19 cellular contexts compared by ENCODE assay signal in genomic region chr9:71592400-71592799, GRCh38.
DNase-seq lines count a peak whose midpoint lies in the region; TF ChIP-seq lines count a peak whose summit lies in the region.
"Had no signal": no experiment of that assay in that cellular context is flagged by ENCODE, and none has a peak within 500 bp of the region (broad histone marks: within the 10 kb centered on the region; RNA-seq: fewer than 3 reads in every experiment).

No MANE protein-coding gene starts in this region.

- no peak overlapping the region for H2AFZ ChIP-seq in mammary epithelial cell (ENCODE audit: low read depth, low read length)

- DNase-seq in mammary epithelial cell (peak; percentile 64), MCF 10A (ENCODE audit: unreplicated experiment) (no peak), amniotic epithelial cell (ENCODE audit: low read depth) (peak; percentile 68), glomerular visceral epithelial cell (ENCODE audit: extremely low spot score) (peak; percentile 24), HEK293T (ENCODE audit: extremely low spot score) (no peak), Peyer's patch (no peak), SIG-M5 treated with dmso at 0.1 percent for 504 hours (lab: John Stamatoyannopoulos, UW; ENCODE audit: unreplicated experiment) (no peak), NCI-H1417 (lab: John Stamatoyannopoulos, UW) (no peak)
- DNase-seq: MM.1S, NCI-H1105, NCI-H187, NCI-H446 treated with DMSO at 0.1 percent for 48 hours, NCI-H748 treated with DMSO at 0.1 percent for 48 hours, SHP77 treated with DMSO at 0.1 percent for 48 hours had no signal

- intact Hi-C loops in mammary epithelial cell (cut with micrococcal nuclease) = loop anchor here (5.0 kb wide), 1 partner anchor 85 kb away; no protein-coding TSS in a partner anchor
- intact Hi-C loops in MCF 10A (cut with micrococcal nuclease) = no loop called here

- H4K20me1 ChIP-seq in mammary epithelial cell (ENCODE audit: insufficient read depth, low read length) = no peaks in the 10 kb centered on the region
- H4K20me1 ChIP-seq: BLaER1 treated with 17β-estradiol and CSF1 and Interleukin-3, amounts not matched to agents 10 nM and 100 nM had no signal

- dilution Hi-C loops in mammary epithelial cell (cut with HindIII; ENCODE audit: low sequenced_read_pairs) = no loop called here

- no peaks in the 10 kb centered on the region for H3K36me3 Mint-ChIP-seq in MCF 10A (ENCODE audit: insufficient read depth, unreplicated experiment)

- 65% methylated on average over 2 of the region's 2 CpGs for WGBS in mammary epithelial cell (ENCODE audit: low coverage, missing lambda C conversion rate)

- no peak overlapping the region for H3K27ac Mint-ChIP-seq in MCF 10A (ENCODE audit: low read depth, unreplicated experiment)

- no peak overlapping the region for H3K4me3 ChIP-seq in mammary epithelial cell (replicated peaks in 1 of 3; ENCODE audit: insufficient read depth in 1 of 3, low read depth in 2 of 3, low read length in 3 of 3)
- H3K4me3 ChIP-seq in Peyer's patch = no peak overlapping the region
- H3K4me3 ChIP-seq: BLaER1 treated with 17β-estradiol and CSF1 and Interleukin-3, amounts not matched to agents 10 nM and 100 nM; HAP-1 had no signal

- POLR2A ChIA-PET in MCF 10A (lab: Yijun Ruan, JAX) (no interaction called here), HEK293T (lab: Yijun Ruan, JAX) (no interaction called here)

- H3K4me1 Mint-ChIP-seq in MCF 10A (ENCODE audit: insufficient read depth, unreplicated experiment) = no peaks in the 10 kb centered on the region

- BruUV-seq in mammary epithelial cell (replicated peaks; lab: Mats Ljungman, UMichigan) = no TSS peak
- BruUV-seq in MCF 10A (replicated peaks; lab: Mats Ljungman, UMichigan) = no TSS peak

- in situ Hi-C loops in mammary epithelial cell (cut with MboI; ENCODE audit: low sequenced_read_pairs in 2 of 2) = no loop called here

- no peak overlapping the region for H3K9ac ChIP-seq in mammary epithelial cell (ENCODE audit: insufficient read depth, low read length)
- H3K9ac ChIP-seq: BLaER1 treated with 17β-estradiol and CSF1 and Interleukin-3, amounts not matched to agents 10 nM and 100 nM; KMS-11 had no signal

- CTCF ChIA-PET in mammary epithelial cell (lab: Charles Lee; ENCODE audit: low non-redundant PET) = no interaction called here
- CTCF ChIA-PET in MCF 10A (lab: Yijun Ruan, JAX) = interaction anchor here (0.7 to 4.6 kb wide), 2 partner anchors 12 to 165 kb away, joined by 3 to 24 read pairs; no protein-coding TSS in a partner anchor
- CTCF ChIA-PET in HEK293T (lab: Yijun Ruan, JAX) = no interaction called here

- H3K27me3 ChIP-seq in mammary epithelial cell (ENCODE audit: insufficient read depth, low read length) = no peaks in the 10 kb centered on the region
- no peaks in the 10 kb centered on the region for H3K27me3 ChIP-seq in Peyer's patch
- H3K27me3 ChIP-seq: BLaER1 treated with 17β-estradiol and CSF1 and Interleukin-3, amounts not matched to agents 10 nM and 100 nM had no signal

- H3K79me2 ChIP-seq in mammary epithelial cell (ENCODE audit: insufficient read depth, low read length) = no peaks in the 10 kb centered on the region

- no peaks in the 10 kb centered on the region for H3K9me3 Mint-ChIP-seq in MCF 10A (ENCODE audit: unreplicated experiment)

- no peak overlapping the region for H3K4me2 ChIP-seq in mammary epithelial cell (ENCODE audit: insufficient read depth, low read depth, low read length)
- H3K4me2 ChIP-seq: BLaER1 treated with 17β-estradiol and CSF1 and Interleukin-3, amounts not matched to agents 10 nM and 100 nM; KMS-11 had no signal

- TF ChIP-seq CTCF in mammary epithelial cell (conservative IDR thresholded peaks at IDR 0.05 in 1 of 2, IDR thresholded peaks at IDR 0.05 in 1 of 2; ENCODE audit: extremely low read depth in 1 of 2, insufficient read depth in 1 of 2, low read depth in 1 of 2, low read length in 2 of 2) = no peak
- TF ChIP-seq CTCF in MCF 10A (IDR thresholded peaks at IDR 0.05; ENCODE audit: unreplicated experiment) = no peak
- no peak for TF ChIP-seq CTCF in Peyer's patch (IDR thresholded peaks at IDR 0.05)

- no peaks in the 10 kb centered on the region for H3K9me3 ChIP-seq in mammary epithelial cell (replicated peaks; ENCODE audit: insufficient read depth, low read length)
- no peaks in the 10 kb centered on the region for H3K9me3 ChIP-seq in Peyer's patch
- H3K9me3 ChIP-seq: BLaER1 treated with 17β-estradiol and CSF1 and Interleukin-3, amounts not matched to agents 10 nM and 100 nM; HAP-1 had no signal

- no peak overlapping the region for H3K4me3 Mint-ChIP-seq in MCF 10A (ENCODE audit: unreplicated experiment)

- no peak for TF ChIP-seq POLR2A in Peyer's patch (IDR thresholded peaks at IDR 0.05)

- no peaks in the 10 kb centered on the region for H3K27me3 Mint-ChIP-seq in MCF 10A (ENCODE audit: insufficient read depth, unreplicated experiment)

- peaks cover 4% of the 10 kb centered on the region for H3K4me1 ChIP-seq in mammary epithelial cell (ENCODE audit: insufficient read depth, low read length)
- no peaks in the 10 kb centered on the region for H3K4me1 ChIP-seq in Peyer's patch
- H3K4me1 ChIP-seq: HAP-1 had no signal

- H3K27ac ChIP-seq in mammary epithelial cell (ENCODE audit: insufficient read depth, low read depth, low read length) = no peak overlapping the region
- H3K27ac ChIP-seq in Peyer's patch = no peak overlapping the region
- H3K27ac ChIP-seq: 22Rv1; BLaER1 treated with 17β-estradiol and CSF1 and Interleukin-3, amounts not matched to agents 10 nM and 100 nM; HL-60; KMS-11 had no signal

- no peaks in the 10 kb centered on the region for H3K36me3 ChIP-seq in mammary epithelial cell (ENCODE audit: insufficient read depth, low read length)
- H3K36me3 ChIP-seq in Peyer's patch = no peaks in the 10 kb centered on the region
- H3K36me3 ChIP-seq: BLaER1 treated with 17β-estradiol and CSF1 and Interleukin-3, amounts not matched to agents 10 nM and 100 nM; HAP-1 had no signal

TF ChIP-seq in HEK293T, 16 proteins besides CTCF, POLR2A, EP300 and RAD21:
- TF ChIP-seq SP1 (IDR thresholded peaks at IDR 0.05) (no peak), PKNOX1 (IDR thresholded peaks at IDR 0.05) (no peak), TARDBP (IDR thresholded peaks at IDR 0.05) (no peak), FOXK2 (IDR thresholded peaks at IDR 0.05) (no peak), HDGF (IDR thresholded peaks at IDR 0.05; ENCODE audit: borderline replicate concordance) (no peak), ARNT (IDR thresholded peaks at IDR 0.05) (no peak), FOXM1 (IDR thresholded peaks at IDR 0.05; ENCODE audit: borderline replicate concordance) (no peak), CTBP1 (IDR thresholded peaks at IDR 0.05; ENCODE audit: borderline replicate concordance) (no peak), NFRKB (IDR thresholded peaks at IDR 0.05) (no peak), LEF1 (IDR thresholded peaks at IDR 0.05; ENCODE audit: borderline replicate concordance) (no peak), ELF4 (IDR thresholded peaks at IDR 0.05) (no peak), BHLHE40 (IDR thresholded peaks at IDR 0.05; ENCODE audit: borderline replicate concordance) (no peak), FOXA1 (IDR thresholded peaks at IDR 0.05) (no peak), ZNF384 (IDR thresholded peaks at IDR 0.05) (no peak), L3MBTL2 (conservative IDR thresholded peaks at IDR 0.05) (no peak), SUZ12 (IDR thresholded peaks at IDR 0.05) (no peak)

Comparison
In these comparisons a context has a peak if more than half of its experiments do, and no peak if none do; other contexts are left out.
1. DNase-seq: peak in mammary epithelial cell (single experiment), amniotic epithelial cell (single experiment) and glomerular visceral epithelial cell (single experiment); none in MCF 10A (single experiment), HEK293T (single experiment), Peyer's patch (0 of 3), SIG-M5 treated with dmso at 0.1 percent for 504 hours (single experiment) and NCI-H1417 (0 of 3).